11 cellular contexts compared by ENCODE assay signal in the genomic region with DNA sequence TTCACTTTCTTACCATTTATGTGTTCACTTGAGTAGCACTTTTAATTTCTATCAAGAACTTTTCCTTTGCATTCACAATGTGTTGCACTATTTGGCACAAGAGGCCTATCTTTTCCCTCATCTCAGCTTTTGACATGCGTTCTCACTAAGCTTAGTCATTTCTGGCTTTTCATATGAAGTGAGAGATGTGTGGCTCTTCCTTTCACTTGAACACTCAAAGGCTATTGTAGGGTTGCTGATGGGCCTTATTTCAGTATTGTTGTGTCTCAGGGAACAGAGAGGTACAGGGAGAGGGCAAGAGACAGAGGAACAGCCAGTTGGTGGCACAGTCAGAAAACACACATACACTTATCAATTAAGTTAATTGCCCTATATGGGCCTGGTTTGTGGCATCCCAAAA.
A peak's percentile ranks its signal among the peaks of the same experiment; 100 is the strongest.
DNase-seq lines count a peak whose midpoint lies in the region; ATAC-seq and TF ChIP-seq lines count a peak whose summit lies in the region.
"Had no signal": no experiment of that assay in that cellular context is flagged by ENCODE, and none has a peak within 500 bp of the region (broad histone marks: within the 10 kb centered on the region; RNA-seq: fewer than 3 reads in every experiment).

No MANE protein-coding gene starts in this region.

- DNase-seq in activated CD8-positive, alpha-beta T cell treated with anti-CD3 and anti-CD28 coated beads for 36 hours = no peak
- DNase-seq in activated CD8-positive, alpha-beta T cell treated with anti-CD3 and anti-CD28 coated beads, Interleukin-2, amount 10 ng/mL, durations not matched to agents 7 days and 5 days = no peak
- DNase-seq in stimulated activated effector memory CD8-positive, alpha-beta T cell treated with anti-CD3 and anti-CD28 coated beads, Interleukin-12 subunit alpha, Interleukin-12 subunit beta, amount 100 ng/mL, for 72 hours (ENCODE audit: low spot score in 2 of 2) = no peak
- no peak for DNase-seq in DMS53 (lab: John Stamatoyannopoulos, UW)
- no peak for DNase-seq in activated naive CD4-positive, alpha-beta T cell treated with anti-CD3 and anti-CD28 coated beads, Interleukin-2, amount 50 U/mL, for 16 hours
- DNase-seq in omental fat pad (ENCODE audit: low spot score) = no peak
- DNase-seq: DND-41, Karpas-422 had no signal

- no peak overlapping the region for H3K27ac Mint-ChIP-seq in activated CD8-positive, alpha-beta T cell treated with anti-CD3 and anti-CD28 coated beads for 36 hours
- H3K27ac Mint-ChIP-seq in activated CD8-positive, alpha-beta T cell treated with anti-CD3 and anti-CD28 coated beads, Interleukin-2, amount 10 ng/mL, durations not matched to agents 7 days and 5 days = no peak overlapping the region
- H3K27ac Mint-ChIP-seq in stimulated activated effector memory CD8-positive, alpha-beta T cell treated with anti-CD3 and anti-CD28 coated beads, Interleukin-12 subunit alpha, Interleukin-12 subunit beta, amount 100 ng/mL, for 72 hours = no peak overlapping the region

- peaks cover 2% of the 10 kb centered on the region for H3K9me3 Mint-ChIP-seq in activated CD8-positive, alpha-beta T cell treated with anti-CD3 and anti-CD28 coated beads for 36 hours
- H3K9me3 Mint-ChIP-seq in activated CD8-positive, alpha-beta T cell treated with anti-CD3 and anti-CD28 coated beads, Interleukin-2, amount 10 ng/mL, durations not matched to agents 7 days and 5 days (ENCODE audit: insufficient read depth) = no peaks in the 10 kb centered on the region
- H3K9me3 Mint-ChIP-seq in stimulated activated effector memory CD8-positive, alpha-beta T cell treated with anti-CD3 and anti-CD28 coated beads, Interleukin-12 subunit alpha, Interleukin-12 subunit beta, amount 100 ng/mL, for 72 hours = no peaks in the 10 kb centered on the region

- no peaks in the 10 kb centered on the region for H3K36me3 Mint-ChIP-seq in activated CD8-positive, alpha-beta T cell treated with anti-CD3 and anti-CD28 coated beads for 36 hours (ENCODE audit: low read depth)
- no peaks in the 10 kb centered on the region for H3K36me3 Mint-ChIP-seq in activated CD8-positive, alpha-beta T cell treated with anti-CD3 and anti-CD28 coated beads, Interleukin-2, amount 10 ng/mL, durations not matched to agents 7 days and 5 days (ENCODE audit: low read depth)
- H3K36me3 Mint-ChIP-seq in stimulated activated effector memory CD8-positive, alpha-beta T cell treated with anti-CD3 and anti-CD28 coated beads, Interleukin-12 subunit alpha, Interleukin-12 subunit beta, amount 100 ng/mL, for 72 hours = no peaks in the 10 kb centered on the region

- peak; percentile 66 for ATAC-seq in activated CD8-positive, alpha-beta T cell treated with anti-CD3 and anti-CD28 coated beads for 36 hours
- no peak for ATAC-seq in activated CD8-positive, alpha-beta T cell treated with anti-CD3 and anti-CD28 coated beads, Interleukin-2, amount 10 ng/mL, durations not matched to agents 7 days and 5 days
- peak; percentile 92 for ATAC-seq in GM21528 (IDR thresholded peaks at IDR 0.05; ENCODE audit: low FRiP score, unreplicated experiment)
- ATAC-seq in HG03095 (IDR thresholded peaks at IDR 0.05; ENCODE audit: unreplicated experiment) = peak; percentile 94
- ATAC-seq in stimulated activated effector memory CD8-positive, alpha-beta T cell treated with anti-CD3 and anti-CD28 coated beads, Interleukin-12 subunit alpha, Interleukin-12 subunit beta, amount 100 ng/mL, for 72 hours = peak; percentile 89
- ATAC-seq in omental fat pad (ENCODE audit: low FRiP score) = no peak
- ATAC-seq: A549 had no signal

- POLR2A ChIA-PET in activated CD8-positive, alpha-beta T cell treated with anti-CD3 and anti-CD28 coated beads for 36 hours (lab: Charles Lee) = no interaction called here
- POLR2A ChIA-PET in activated CD8-positive, alpha-beta T cell treated with anti-CD3 and anti-CD28 coated beads, Interleukin-2, amount 10 ng/mL, durations not matched to agents 7 days and 5 days (lab: Charles Lee) = no interaction called here

- CTCF ChIA-PET in activated CD8-positive, alpha-beta T cell treated with anti-CD3 and anti-CD28 coated beads for 36 hours (lab: Charles Lee) = interaction anchor here (1.1 to 2.6 kb wide), 3 partner anchors 9 to 579 kb away, joined by 3 to 15 read pairs (median 3); partner anchors contain the start of gene RSRC1
- CTCF ChIA-PET in activated CD8-positive, alpha-beta T cell treated with anti-CD3 and anti-CD28 coated beads, Interleukin-2, amount 10 ng/mL, durations not matched to agents 7 days and 5 days (lab: Charles Lee) = interaction anchor here (1.8 kb wide), 1 partner anchor 10 kb away, joined by 17 read pairs; no protein-coding TSS in a partner anchor

- TF ChIP-seq CTCF in activated CD8-positive, alpha-beta T cell treated with anti-CD3 and anti-CD28 coated beads for 36 hours (IDR thresholded peaks at IDR 0.05) = no peak
- TF ChIP-seq CTCF in omental fat pad (IDR thresholded peaks at IDR 0.05) = no peak

- H3K4me3 Mint-ChIP-seq in activated CD8-positive, alpha-beta T cell treated with anti-CD3 and anti-CD28 coated beads for 36 hours = no peak overlapping the region
- no peak overlapping the region for H3K4me3 Mint-ChIP-seq in activated CD8-positive, alpha-beta T cell treated with anti-CD3 and anti-CD28 coated beads, Interleukin-2, amount 10 ng/mL, durations not matched to agents 7 days and 5 days
- no peak overlapping the region for H3K4me3 Mint-ChIP-seq in stimulated activated effector memory CD8-positive, alpha-beta T cell treated with anti-CD3 and anti-CD28 coated beads, Interleukin-12 subunit alpha, Interleukin-12 subunit beta, amount 100 ng/mL, for 72 hours

- intact Hi-C loops in activated CD8-positive, alpha-beta T cell treated with anti-CD3 and anti-CD28 coated beads for 36 hours (cut with micrococcal nuclease) = no loop called here

- H3K27me3 Mint-ChIP-seq in activated CD8-positive, alpha-beta T cell treated with anti-CD3 and anti-CD28 coated beads for 36 hours = no peaks in the 10 kb centered on the region
- no peaks in the 10 kb centered on the region for H3K27me3 Mint-ChIP-seq in activated CD8-positive, alpha-beta T cell treated with anti-CD3 and anti-CD28 coated beads, Interleukin-2, amount 10 ng/mL, durations not matched to agents 7 days and 5 days (ENCODE audit: low read depth)

- peaks cover 8% of the 10 kb centered on the region for H3K4me1 Mint-ChIP-seq in activated CD8-positive, alpha-beta T cell treated with anti-CD3 and anti-CD28 coated beads for 36 hours (ENCODE audit: low read depth)
- no peaks in the 10 kb centered on the region for H3K4me1 Mint-ChIP-seq in activated CD8-positive, alpha-beta T cell treated with anti-CD3 and anti-CD28 coated beads, Interleukin-2, amount 10 ng/mL, durations not matched to agents 7 days and 5 days (ENCODE audit: low read depth)
- H3K4me1 Mint-ChIP-seq in stimulated activated effector memory CD8-positive, alpha-beta T cell treated with anti-CD3 and anti-CD28 coated beads, Interleukin-12 subunit alpha, Interleukin-12 subunit beta, amount 100 ng/mL, for 72 hours = peaks cover 9% of the 10 kb centered on the region

Comparison
In these comparisons a context has a peak if more than half of its experiments do, and no peak if none do; other contexts are left out.
1. ATAC-seq: peak in activated CD8-positive, alpha-beta T cell treated with anti-CD3 and anti-CD28 coated beads for 36 hours (single experiment), GM21528 (single experiment), HG03095 (single experiment) and stimulated activated effector memory CD8-positive, alpha-beta T cell treated with anti-CD3 and anti-CD28 coated beads, Interleukin-12 subunit alpha, Interleukin-12 subunit beta, amount 100 ng/mL, for 72 hours (single experiment); none in activated CD8-positive, alpha-beta T cell treated with anti-CD3 and anti-CD28 coated beads, Interleukin-2, amount 10 ng/mL, durations not matched to agents 7 days and 5 days (single experiment) and omental fat pad (single experiment).